8 cellular contexts compared by ENCODE assay signal in the genomic region with DNA sequence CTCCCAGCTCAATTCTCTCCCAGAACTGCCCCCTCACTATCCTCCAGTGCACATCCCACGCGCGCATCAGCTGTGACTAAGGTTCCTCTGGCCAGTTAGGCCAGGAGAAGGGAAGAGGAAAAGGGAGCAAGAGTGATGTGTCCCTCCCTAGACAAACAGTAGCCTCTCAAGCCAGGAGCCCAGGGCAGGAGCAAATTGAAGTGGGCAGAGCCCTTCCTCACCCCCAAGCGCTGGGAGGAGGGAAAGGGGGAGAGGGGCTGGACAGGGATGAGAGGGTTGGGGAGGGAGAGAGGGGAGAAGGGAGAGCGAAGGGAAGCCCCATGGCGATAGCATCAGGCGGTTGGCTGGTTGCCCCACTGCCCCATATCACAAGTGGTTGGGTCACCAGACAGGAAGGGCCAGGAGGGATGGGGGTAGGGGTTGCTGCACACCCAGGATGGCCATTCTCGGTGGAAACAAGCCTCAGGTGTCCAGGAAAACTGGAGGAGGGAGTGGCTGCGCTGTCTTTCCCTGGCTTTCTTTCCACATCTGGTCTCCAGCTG.
A peak's percentile ranks its signal among the peaks of the same experiment; 100 is the strongest.
DNase-seq lines count a peak whose midpoint lies in the region; ATAC-seq and TF ChIP-seq lines count a peak whose summit lies in the region.

No MANE protein-coding gene starts in this region.

- DNase-seq in RKO (ENCODE audit: low spot score) = peak; percentile 81
- no peak for DNase-seq in activated gamma-delta T cell treated with Interleukin-2 at 50 U/mL for 16 hours
- DNase-seq in ecto neural progenitor cell (ENCODE audit: low spot score) = no peak

- H3K4me3 ChIP-seq in GM12875 (ENCODE audit: low read depth, low read length) (peak overlapping the region; percentile 89), endocrine pancreas (ENCODE audit: control insufficient read depth, insufficient read depth, low read length) (peak overlapping the region; percentile 80), mucosa of rectum (ENCODE audit: low read length in 2 of 2) (peak overlapping the region; percentile 88 to 93)

- TF ChIP-seq CTCF in GM12875 (IDR thresholded peaks at IDR 0.05; ENCODE audit: borderline replicate concordance, insufficient read depth, low read depth, low read length) = no peak

- no peak for ATAC-seq in HG03342 (IDR thresholded peaks at IDR 0.05; ENCODE audit: unreplicated experiment)
- no peak for ATAC-seq in HG03196 (IDR thresholded peaks at IDR 0.05; ENCODE audit: unreplicated experiment)

- H3K27ac ChIP-seq in mucosa of rectum (ENCODE audit: low read depth in 2 of 2, low read length in 2 of 2) = peak overlapping the region; percentile 93 to 99

- H3K27me3 ChIP-seq in endocrine pancreas (ENCODE audit: control insufficient read depth, insufficient read depth, low read length) (no peaks in the 10 kb centered on the region), mucosa of rectum (ENCODE audit: control insufficient read depth in 2 of 2, insufficient read depth in 2 of 2, low read length in 2 of 2) (no peaks in the 10 kb centered on the region)

- H3K9me3 ChIP-seq in endocrine pancreas (ENCODE audit: control insufficient read depth, low read length) (no peaks in the 10 kb centered on the region), mucosa of rectum (ENCODE audit: control insufficient read depth in 2 of 2, low read length in 2 of 2) (no peaks in the 10 kb centered on the region)

- peaks cover 7% of the 10 kb centered on the region for H3K36me3 ChIP-seq in endocrine pancreas (ENCODE audit: control insufficient read depth, insufficient read depth, low read length)
- H3K36me3 ChIP-seq in mucosa of rectum (ENCODE audit: control insufficient read depth in 2 of 2, insufficient read depth in 2 of 2, low read length in 2 of 2) = peaks cover 29 to 37% of the 10 kb centered on the region in 2 donors

- H3K4me1 ChIP-seq in endocrine pancreas (ENCODE audit: control insufficient read depth, insufficient read depth, low read length) (peaks cover 3% of the 10 kb centered on the region), mucosa of rectum (ENCODE audit: control insufficient read depth in 2 of 2, insufficient read depth in 2 of 2, low read length in 2 of 2) (peaks cover 43 to 52% of the 10 kb centered on the region in 2 donors)

- H3K9ac ChIP-seq in endocrine pancreas (ENCODE audit: control insufficient read depth, insufficient read depth, low read length) = peak overlapping the region; percentile 98
- peak overlapping the region; percentile 90 to 96 for H3K9ac ChIP-seq in mucosa of rectum (ENCODE audit: low read depth in 1 of 2, low read length in 2 of 2)
